In the genomic region with DNA sequence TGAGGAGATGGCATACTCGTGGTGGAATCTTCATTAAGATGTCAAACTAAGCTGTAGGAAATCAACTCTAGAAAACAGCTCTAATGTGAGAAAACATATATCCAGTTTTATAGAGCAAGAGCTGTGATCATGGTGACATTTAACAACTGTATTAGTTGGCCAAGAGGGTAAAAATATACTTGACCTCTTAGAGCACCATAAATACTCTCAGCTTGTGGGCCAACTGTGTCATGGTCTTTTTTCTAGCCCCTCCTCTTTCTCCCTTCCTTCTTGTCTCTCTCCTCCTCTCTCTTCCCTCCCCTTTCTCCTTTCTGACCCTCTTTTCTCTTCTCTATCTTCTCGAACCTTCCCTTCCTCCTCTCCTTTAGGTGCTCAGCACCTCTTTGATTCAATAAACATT, we compare ENCODE assay signal across 22 cellular contexts. TPM values are rescaled to one million over a fixed set of nuclear protein-coding genes. Genes with fewer than 3 reads are reported as not detected.
DNase-seq lines count a peak whose midpoint lies in the region; ATAC-seq, FAIRE-seq and TF ChIP-seq lines count a peak whose summit lies in the region.
"Had no signal": no experiment of that assay in that cellular context is flagged by ENCODE, and none has a peak within 500 bp of the region (broad histone marks: within the 10 kb centered on the region; RNA-seq: fewer than 3 reads in every experiment).

No MANE protein-coding gene starts in this region.

- no TSS peak for BruUV-seq in K562 (replicated peaks; lab: Mats Ljungman, UMichigan)

- TF ChIP-seq EP300 in K562 (IDR thresholded peaks at IDR 0.05; ENCODE audit: low read length) = no peak

- H3K27me3 ChIP-seq in heart left ventricle = no peaks in the 10 kb centered on the region
- H3K27me3 ChIP-seq in K562 (ENCODE audit: control insufficient read depth in 2 of 2, insufficient read depth in 2 of 2, low read length in 2 of 2) = no peaks in the 10 kb centered on the region
- H3K27me3 ChIP-seq in osteoblast (ENCODE audit: insufficient read depth, low read length) = no peaks in the 10 kb centered on the region
- no peaks in the 10 kb centered on the region for H3K27me3 ChIP-seq in uterus
- H3K27me3 ChIP-seq: BLaER1, SJCRH30 had no signal

- ATAC-seq in heart left ventricle = peak in 2 of 4 donors; percentile 30 to 43
- ATAC-seq in Right ventricle myocardium inferior = no peak
- no peak for ATAC-seq in K562
- no peak for ATAC-seq in HG03439 (IDR thresholded peaks at IDR 0.05; ENCODE audit: unreplicated experiment)
- ATAC-seq: naive thymus-derived CD4-positive, alpha-beta T cell had no signal

- 75 to 84% (median 78%) methylated on average over 2 of the region's 2 CpGs for WGBS in heart left ventricle, 4 donors
- 41% methylated on average over 2 of the region's 2 CpGs for whole genome bisulfite sequencing in K562 (ENCODE audit: insufficient coverage, low coverage, missing lambda C conversion rate)

- in situ Hi-C loops in K562 (cut with MboI) = no loop called here

- H3K27ac ChIP-seq in heart left ventricle (peak overlapping the region in 10 of 12 donors; percentile 49 to 86 (median 65)), K562 (ENCODE audit: extremely low read depth, low read depth, low read length) (no peak overlapping the region), osteoblast (ENCODE audit: low read depth, low read length) (no peak overlapping the region), uterus (peak overlapping the region; percentile 78 to 82)
- H3K27ac ChIP-seq: BLaER1, HL-60, parathyroid adenoma, SJCRH30, WERI-Rb-1 had no signal

- FAIRE-seq in K562 (lab: Jason Lieb, UNC) = no peak
- FAIRE-seq: bronchial epithelial cell had no signal

- no peaks in the 10 kb centered on the region for H3K9me1 ChIP-seq in K562 (ENCODE audit: control insufficient read depth, insufficient read depth, low read length)

- H4K20me1 ChIP-seq in K562 (replicated peaks; ENCODE audit: control insufficient read depth, insufficient read depth, low read length) = no peaks in the 10 kb centered on the region
- no peaks in the 10 kb centered on the region for H4K20me1 ChIP-seq in osteoblast (ENCODE audit: insufficient read depth, low read length)
- H4K20me1 ChIP-seq: BLaER1 had no signal

- intact Hi-C loops in heart left ventricle (cut with DNase I) (loop anchor here in 3 of 10 donors (5.0 kb wide), 5 partner anchors 49 to 269 kb away; a partner anchor contains a TSS), Right ventricle myocardium inferior (cut with DNase I) (loop anchor here (2.0 to 5.0 kb wide), 2 partner anchors 49 to 211 kb away; a partner anchor contains a TSS), K562 (cut with micrococcal nuclease) (loop anchor here (5.0 kb wide), 1 partner anchor 34 kb away; no protein-coding TSS in a partner anchor), uterus (cut with DNase I; ENCODE audit: low total_unique reads) (no loop called here)

- H3K9ac ChIP-seq in K562 (ENCODE audit: insufficient read depth in 1 of 2, low read depth in 2 of 2, low read length in 2 of 2) = no peak overlapping the region
- H3K9ac ChIP-seq: BLaER1, parathyroid adenoma had no signal

- peaks cover 0 to 51% (median 23%) of the 10 kb centered on the region in 12 donors for H3K4me1 ChIP-seq in heart left ventricle
- H3K4me1 ChIP-seq in K562 (replicated peaks in 1 of 2; ENCODE audit: control insufficient read depth in 2 of 2, insufficient read depth in 2 of 2, low read length in 2 of 2) = peaks cover 9 to 39% of the 10 kb centered on the region in 2 experiments; a peak in 4 of 5 replicates
- H3K4me1 ChIP-seq in osteoblast (ENCODE audit: insufficient read depth, low read length) = peaks cover 42% of the 10 kb centered on the region
- peaks cover 5 to 23% of the 10 kb centered on the region in 2 donors for H3K4me1 ChIP-seq in uterus
- H3K4me1 ChIP-seq: BLaER1, parathyroid adenoma, SJCRH30 had no signal

- H3K36me3 ChIP-seq in heart left ventricle (no peaks in the 10 kb centered on the region), K562 (ENCODE audit: control insufficient read depth, insufficient read depth, low read length) (no peaks in the 10 kb centered on the region), osteoblast (ENCODE audit: insufficient read depth, low read length) (no peaks in the 10 kb centered on the region), uterus (no peaks in the 10 kb centered on the region)
- H3K36me3 ChIP-seq: BLaER1, SJCRH30, WERI-Rb-1 had no signal

- H3K4me3 ChIP-seq in heart left ventricle = peak overlapping the region in 1 of 12 donors; percentile 30
- no peak overlapping the region for H3K4me3 ChIP-seq in K562
- H3K4me3 ChIP-seq in osteoblast (ENCODE audit: insufficient read depth, low read length) = no peak overlapping the region
- H3K4me3 ChIP-seq in uterus = no peak overlapping the region
- H3K4me3 ChIP-seq: BLaER1, SJCRH30 had no signal

- no peak for TF ChIP-seq POLR2A in heart left ventricle (IDR thresholded peaks at IDR 0.05)
- no peak for TF ChIP-seq POLR2A in K562 (conservative IDR thresholded peaks at IDR 0.05)
- no peak for TF ChIP-seq POLR2A in uterus (IDR thresholded peaks at IDR 0.05)

- no peaks in the 10 kb centered on the region for H3K79me2 ChIP-seq in K562 (ENCODE audit: control insufficient read depth, insufficient read depth, low read length)
- H3K79me2 ChIP-seq in osteoblast (ENCODE audit: insufficient read depth, low read length) = no peaks in the 10 kb centered on the region
- H3K79me2 ChIP-seq: parathyroid adenoma had no signal

- DNase-seq in heart left ventricle (no peak), Right ventricle myocardium inferior (ENCODE audit: missing footprints) (no peak), K562 (ENCODE audit: extremely low read depth in 1 of 4, low spot score in 3 of 4) (no peak), osteoblast (ENCODE audit: insufficient read length, low spot score, missing footprints) (no peak), uterus (no peak), cortex of kidney (lab: John Stamatoyannopoulos, UW) (no peak)
- no peak for DNase-seq in stimulated activated CD4-positive, alpha-beta T cell treated with anti-CD3 and anti-CD28 coated beads, Interleukin-4, amount 100 ng/mL, for 4 hours
- DNase-seq: activated CD4-positive, alpha-beta T cell treated with anti-CD3 and anti-CD28 coated beads, Interleukin-2, amount 50 U/mL, for 4 hours; activated gamma-delta T cell; activated T-cell treated with anti-CD3 and anti-CD28 coated beads for 4 hours; foreskin melanocyte; naive thymus-derived CD4-positive, alpha-beta T cell; NCI-H1436; NCI-H2171 treated with DMSO at 0.1 percent for 48 hours; SJCRH30; T-helper 2 cell; WERI-Rb-1 had no signal

- H3K9me3 ChIP-seq in heart left ventricle (no peaks in the 10 kb centered on the region), K562 (replicated peaks; ENCODE audit: control insufficient read depth, insufficient read depth, low read depth, low read length) (no peaks in the 10 kb centered on the region), osteoblast (ENCODE audit: low read depth, low read length) (no peaks in the 10 kb centered on the region), uterus (no peaks in the 10 kb centered on the region)
- H3K9me3 ChIP-seq: BLaER1, SJCRH30 had no signal

- CTCF ChIA-PET in K562 (lab: Yijun Ruan, JAX; ENCODE audit: low intra/inter-chr PET ratio) = no interaction called here

- H3K4me2 ChIP-seq in K562 (ENCODE audit: insufficient read depth, low read length) (no peak overlapping the region), osteoblast (ENCODE audit: insufficient read depth, low read length) (no peak overlapping the region)
- H3K4me2 ChIP-seq: BLaER1 had no signal

- TF ChIP-seq RAD21 in K562 (CRISPR knock-in tag; conservative IDR thresholded peaks at IDR 0.05 in 1 of 2, IDR thresholded peaks at IDR 0.05 in 1 of 2) = no peak

- POLR2A ChIA-PET in K562 (lab: Yijun Ruan, JAX) = interaction anchor here (0.6 to 1.4 kb wide), 2 partner anchors 22 to 551 kb away, joined by 3 to 4 read pairs; no protein-coding TSS in a partner anchor

- peak overlapping the region; percentile 53 for H2AFZ ChIP-seq in K562 (ENCODE audit: low read depth, low read length)
- peak overlapping the region; percentile 30 for H2AFZ ChIP-seq in osteoblast (ENCODE audit: low read length)
- H2AFZ ChIP-seq: parathyroid adenoma had no signal

- TF ChIP-seq CTCF in heart left ventricle (IDR thresholded peaks at IDR 0.05) = no peak
- no peak for TF ChIP-seq CTCF in K562 (IDR thresholded peaks at IDR 0.05 in 2 of 3, conservative IDR thresholded peaks at IDR 0.05 in 1 of 3; ENCODE audit: insufficient read depth in 2 of 3, low read depth in 1 of 3, low read length in 3 of 3)
- no peak for TF ChIP-seq CTCF in osteoblast (IDR thresholded peaks at IDR 0.05; ENCODE audit: extremely low read depth, low read depth, low read length)
- TF ChIP-seq CTCF in uterus (IDR thresholded peaks at IDR 0.05) = no peak

TF ChIP-seq in K562, 482 proteins besides CTCF, POLR2A, EP300 and RAD21 (continues in another document):
- TF ChIP-seq ZNF707 (CRISPR knock-in tag; conservative IDR thresholded peaks at IDR 0.05) (no peak), BDP1 (IDR thresholded peaks at IDR 0.05; ENCODE audit: insufficient read depth, insufficient read length) (no peak)

RNA-seq across cellular contexts. Expression of a gene that starts 54.7 kb away (rescaled TPM):
- total RNA-seq in heart left ventricle = under 1 TPM in 6 of 9 donors, not detected in 3; 0.07 to 0.75 (median 0.33) TPM
- polyA plus RNA-seq in heart left ventricle = not detected
- not detected for total RNA-seq in Right ventricle myocardium inferior
- not detected in 2 replicates for total RNA-seq in K562 (2011; cell fraction: chromatin; rRNA removed; ENCODE audit: low replicate concordance)
- not detected in 2 replicates for total RNA-seq in K562 (2011; cell fraction: nucleolus; rRNA removed)
- not detected in 2 replicates for total RNA-seq in K562 (2011; cell fraction: nucleoplasm; rRNA removed)
- total RNA-seq in K562 (2014; rRNA removed) = not detected in 2 replicates
- total RNA-seq in K562 (2014; rRNA removed; fragmentation: Illumina TruSeq; extraction: Trizol) = 0.19 TPM in 1 of 2 replicates, not detected in the other
- not detected in 2 replicates for total RNA-seq in K562 (2015; rRNA removed; fragmentation: Illumina TruSeq; extraction: Trizol)
- not detected in 2 replicates for total RNA-seq in K562 (2021)
- 1.0 TPM in 1 of 2 replicates, not detected in the other for polyA plus RNA-seq in K562 (2011; rRNA removed)
- 0.31 TPM in 1 of 2 replicates, not detected in the other for polyA plus RNA-seq in K562 (2011; cell fraction: cytosol; rRNA removed)
- polyA plus RNA-seq in K562 (2011; cell fraction: nucleus; rRNA removed) = 1.4 TPM in 1 of 2 replicates, not detected in the other
- not detected in 2 replicates for polyA plus RNA-seq in K562 (2012)
- polyA plus RNA-seq in K562 (2014; fragmentation: Illumina TruSeq; extraction: Trizol) = not detected in 2 replicates
- polyA plus RNA-seq in K562 (2014; fragmentation: Nextera tagmentation; extraction: Ambion mirVana) = under 1 TPM; 0.10 to 0.15 TPM
- polyA plus RNA-seq in K562 (2014; rRNA removed) = not detected in 2 replicates
- 1.3 TPM in 1 of 2 replicates, not detected in the other for polyA minus RNA-seq in K562 (2011; rRNA and poly(A)+ RNA removed)
- polyA minus RNA-seq in K562 (2011; cell fraction: cytosol; rRNA and poly(A)+ RNA removed) = not detected in 2 replicates
- polyA minus RNA-seq in K562 (2011; cell fraction: nucleus; rRNA and poly(A)+ RNA removed) = 3.1 TPM in 1 of 2 replicates, not detected in the other
- total RNA-seq in osteoblast = under 0.01 TPM in 1 of 2 replicates, not detected in the other
- total RNA-seq in uterus = under 1 TPM in 3 of 4 donors, not detected in 1; under 0.01 to 0.95 (median 0.90) TPM
- total RNA-seq: bronchial epithelial cell; naive thymus-derived CD4-positive, alpha-beta T cell; SJCRH30 had no signal
- polyA plus RNA-seq: naive thymus-derived CD4-positive, alpha-beta T cell had no signal

Comparison
In these comparisons a context has a peak if more than half of its experiments do, and no peak if none do; other contexts are left out.
1. H3K27ac ChIP-seq: peak in heart left ventricle (10 of 12) and uterus (2 of 2); none in K562 (single experiment) and osteoblast (single experiment).